ENCODE assay signal across 34 cellular contexts in genomic region chr3:46594723-46595122, GRCh38. TPM values are rescaled to one million over a fixed set of nuclear protein-coding genes. Genes with fewer than 3 reads are reported as not detected.
"Had no signal": no experiment of that assay in that cellular context is flagged by ENCODE, and none has a peak within 500 bp of the region (broad histone marks: within the 10 kb centered on the region; RNA-seq: fewer than 3 reads in every experiment).

No MANE protein-coding gene starts in this region.

- ATAC-seq: activated CD4-positive, alpha-beta T cell treated with anti-CD3 and anti-CD28 coated beads for 36 hours; activated CD4-positive, CD25-positive, alpha-beta regulatory T cell treated with anti-CD3 and anti-CD28 coated beads, Interleukin-2, amount 50 U/mL, for 24 hours; activated CD8-positive, alpha-beta memory T cell treated with anti-CD3 and anti-CD28 coated beads, Interleukin-2, amount 10 ng/mL, durations not matched to agents 7 days and 5 days; activated CD8-positive, alpha-beta T cell treated with anti-CD3 and anti-CD28 coated beads, Interleukin-2, amount 10 ng/mL, durations not matched to agents 7 days and 5 days; body of pancreas; WTC11 had no signal

- DNase-seq: activated CD4-positive, alpha-beta memory T cell treated with anti-CD3 and anti-CD28 coated beads, Interleukin-2, amount 10 ng/mL, durations not matched to agents 7 days and 5 days; activated CD4-positive, alpha-beta T cell treated with anti-CD3 and anti-CD28 coated beads for 1 hour; activated CD4-positive, alpha-beta T cell treated with anti-CD3 and anti-CD28 coated beads for 36 hours; activated CD4-positive, alpha-beta T cell treated with anti-CD3 and anti-CD28 coated beads for 48 hours; activated CD4-positive, alpha-beta T cell treated with anti-CD3 and anti-CD28 coated beads, Interleukin-2, amount 10 ng/mL, durations not matched to agents 7 days and 5 days; activated CD4-positive, alpha-beta T cell treated with anti-CD3 and anti-CD28 coated beads, Interleukin-2, amount 50 U/mL, for 48 hours; activated CD4-positive, CD25-positive, alpha-beta regulatory T cell; activated CD8-positive, alpha-beta memory T cell treated with anti-CD3 and anti-CD28 coated beads for 24 hours; activated CD8-positive, alpha-beta memory T cell treated with anti-CD3 and anti-CD28 coated beads, Interleukin-2, amount 10 ng/mL, durations not matched to agents 7 days and 5 days; activated CD8-positive, alpha-beta memory T cell treated with anti-CD3 and anti-CD28 coated beads, Interleukin-2, amount 50 U/mL, for 48 hours; activated CD8-positive, alpha-beta T cell treated with anti-CD3 and anti-CD28 coated beads, Interleukin-2, amount 10 ng/mL, durations not matched to agents 7 days and 5 days; activated gamma-delta T cell; activated naive CD4-positive, alpha-beta T cell treated with anti-CD3 and anti-CD28 coated beads, Interleukin-2, amount 10 ng/mL, durations not matched to agents 7 days and 5 days; activated naive CD4-positive, alpha-beta T cell treated with Interleukin-2 at 50 U/mL for 16 hours; activated T-cell treated with anti-CD3 and anti-CD28 coated beads, Interleukin-2, amount 50 U/mL, for 24 hours; activated T-cell treated with anti-CD3 and anti-CD28 coated beads, Interleukin-2, amount 50 U/mL, for 48 hours; adrenal gland; amniotic stem cell; aorta; body of pancreas; brain microvascular endothelial cell; central memory CD4-positive, alpha-beta T cell; T-helper 1 cell; T-helper 2 cell; T-helper 9 cell; WERI-Rb-1 had no signal

- H3K27ac ChIP-seq: adrenal gland, body of pancreas, brain microvascular endothelial cell, breast epithelium, WERI-Rb-1 had no signal

- H3K36me3 ChIP-seq: adrenal gland, brain microvascular endothelial cell, breast epithelium, WERI-Rb-1 had no signal

- H3K4me3 ChIP-seq: adrenal gland, body of pancreas, breast epithelium had no signal

- FAIRE-seq: astrocyte, TTC549 had no signal

- H3K27me3 ChIP-seq: adrenal gland, body of pancreas, brain microvascular endothelial cell, breast epithelium had no signal

- H3K4me1 ChIP-seq: adrenal gland, body of pancreas, breast epithelium had no signal

- H3K9me3 ChIP-seq: adrenal gland, body of pancreas, breast epithelium had no signal

RNA-seq across cellular contexts. Expression of gene FAM240A, which starts 17.6 kb away (rescaled TPM):
- total RNA-seq: activated CD4-positive, alpha-beta memory T cell treated with anti-CD3 and anti-CD28 coated beads, Interleukin-2, amount 10 ng/mL, durations not matched to agents 7 days and 5 days; activated CD4-positive, alpha-beta T cell treated with anti-CD3 and anti-CD28 coated beads for 36 hours; activated CD4-positive, alpha-beta T cell treated with anti-CD3 and anti-CD28 coated beads, Interleukin-2, amount 10 ng/mL, durations not matched to agents 7 days and 5 days; activated CD8-positive, alpha-beta memory T cell treated with anti-CD3 and anti-CD28 coated beads, Interleukin-2, amount 10 ng/mL, durations not matched to agents 7 days and 5 days; activated CD8-positive, alpha-beta T cell treated with anti-CD3 and anti-CD28 coated beads, Interleukin-2, amount 10 ng/mL, durations not matched to agents 7 days and 5 days; activated T-helper 2 cell treated with anti-CD3 and anti-CD28 coated beads, Interferon-gamma antibody, Interleukin-2, Interleukin-4, amounts not matched to agents 10 μg/mL and 5 μg/mL and 100 μg/mL, durations not matched to agents 14 hours and 24 hours and 36 hours; aorta; astrocyte; body of pancreas; breast epithelium; cardiac septum; cerebellum had no signal
- polyA plus RNA-seq: adrenal gland, aorta had no signal

RNA-seq across cellular contexts. Expression of gene LRRC2, which starts 28.6 kb away (rescaled TPM):
- total RNA-seq: activated T-helper 2 cell treated with anti-CD3 and anti-CD28 coated beads, Interferon-gamma antibody, Interleukin-2, Interleukin-4, amounts not matched to agents 10 μg/mL and 5 μg/mL and 100 μg/mL, durations not matched to agents 14 hours and 24 hours and 36 hours had no signal
